20 cellular contexts compared by ENCODE assay signal in the genomic region with DNA sequence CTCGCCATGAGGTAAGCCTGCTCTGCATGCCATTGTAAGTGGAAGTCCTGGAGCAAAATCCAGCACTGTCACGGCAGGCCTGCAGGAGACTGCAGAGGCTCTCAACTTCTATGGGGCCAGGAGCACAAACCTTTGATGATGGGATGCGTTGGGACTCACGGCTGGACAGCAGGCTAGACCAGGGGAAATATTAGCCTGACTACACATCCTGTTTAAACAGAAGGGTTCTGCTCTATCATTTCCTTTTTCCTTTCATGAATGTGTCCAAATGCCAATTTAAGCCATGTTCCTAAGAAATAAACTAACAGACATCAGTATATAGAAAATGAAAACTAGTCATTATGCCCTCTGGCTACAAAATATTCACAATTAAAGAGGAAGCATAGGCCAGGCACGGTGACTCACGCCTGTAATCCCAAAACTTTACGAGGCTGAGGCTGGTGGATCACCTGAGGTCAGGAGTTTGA. TPM values are rescaled to one million over a fixed set of nuclear protein-coding genes. Genes with fewer than 3 reads are reported as not detected.
DNase-seq lines count a peak whose midpoint lies in the region; ATAC-seq, FAIRE-seq and TF ChIP-seq lines count a peak whose summit lies in the region.
"Had no signal": no experiment of that assay in that cellular context is flagged by ENCODE, and none has a peak within 500 bp of the region (broad histone marks: within the 10 kb centered on the region; RNA-seq: fewer than 3 reads in every experiment).

No MANE protein-coding gene starts in this region.

- no peak overlapping the region for H3K27ac ChIP-seq in GM23248
- H3K27ac ChIP-seq in neural progenitor cell: no peak overlapping the region
- H3K27ac ChIP-seq in caudate nucleus (ENCODE audit: low read depth, low read length): no peak overlapping the region
- no peak overlapping the region for H3K27ac ChIP-seq in esophagus muscularis mucosa (replicated peaks in 1 of 4)
- H3K27ac ChIP-seq: ascending aorta, hepatocyte had no signal

- H3K4me1 ChIP-seq in GM23248 (ENCODE audit: insufficient read depth) (peaks cover 18% of the 10 kb centered on the region), neural progenitor cell (peaks cover 13% of the 10 kb centered on the region), esophagus muscularis mucosa (no peaks in the 10 kb centered on the region)
- H3K4me1 ChIP-seq: ascending aorta, BE2C had no signal

- no peak overlapping the region for H3K4me3 Mint-ChIP-seq in neural progenitor cell
- H3K4me3 Mint-ChIP-seq: activated CD4-positive, alpha-beta T cell treated with anti-CD3 and anti-CD28 coated beads, Interleukin-2, amount 10 ng/mL, durations not matched to agents 24 days and 14 days had no signal

- no peak overlapping the region for H2AFZ ChIP-seq in GM23248
- H2AFZ ChIP-seq in neural progenitor cell (replicated peaks): no peak overlapping the region
- H2AFZ ChIP-seq: hepatocyte had no signal

- no peaks in the 10 kb centered on the region for H3K36me3 Mint-ChIP-seq in neural progenitor cell

- TF ChIP-seq POLR2A in NB4 (IDR thresholded peaks at IDR 0.05; ENCODE audit: extremely low read depth, insufficient read length) (no peak), GM12892 (IDR thresholded peaks at IDR 0.05; ENCODE audit: low read depth, low read length) (no peak), esophagus muscularis mucosa (IDR thresholded peaks at IDR 0.05; ENCODE audit: low read depth) (no peak)

- H3K36me3 ChIP-seq in GM23248 (ENCODE audit: low read depth) (no peaks in the 10 kb centered on the region), neural progenitor cell (no peaks in the 10 kb centered on the region), esophagus muscularis mucosa (no peaks in the 10 kb centered on the region)
- H3K36me3 ChIP-seq: ascending aorta, BE2C had no signal

- H3K9ac ChIP-seq in GM23248 (no peak overlapping the region), neural progenitor cell (no peak overlapping the region)

- H3K27ac Mint-ChIP-seq in neural progenitor cell: peak overlapping the region; percentile 22
- H3K27ac Mint-ChIP-seq: activated CD4-positive, alpha-beta T cell treated with anti-CD3 and anti-CD28 coated beads, Interleukin-2, amount 10 ng/mL, durations not matched to agents 24 days and 14 days had no signal

- no peak for TF ChIP-seq CTCF in NB4 (IDR thresholded peaks at IDR 0.05; ENCODE audit: low read depth, low read length)
- no peak for TF ChIP-seq CTCF in neural progenitor cell (IDR thresholded peaks at IDR 0.05)
- TF ChIP-seq CTCF in esophagus muscularis mucosa (IDR thresholded peaks at IDR 0.05): no peak

- intact Hi-C loops in esophagus muscularis mucosa (cut with DNase I): no loop called here

- no peak overlapping the region for H3K4me3 ChIP-seq in GM23248
- no peak overlapping the region for H3K4me3 ChIP-seq in NB4 (ENCODE audit: low read depth, low read length)
- H3K4me3 ChIP-seq in neural progenitor cell: no peak overlapping the region
- no peak overlapping the region for H3K4me3 ChIP-seq in esophagus muscularis mucosa
- H3K4me3 ChIP-seq: ascending aorta, hepatocyte had no signal

- in situ Hi-C loops in GM23248 (cut with MboI): no loop called here

- FAIRE-seq in GM12892 (lab: Jason Lieb, UNC): no peak
- FAIRE-seq: GM19239 had no signal

- peaks cover 5% of the 10 kb centered on the region; the same call in 1 of the 2 replicates for H3F3A ChIP-seq in GM23248 (ENCODE audit: insufficient read depth)
- H3F3A ChIP-seq in neural progenitor cell (ENCODE audit: low read depth): peaks cover 8% of the 10 kb centered on the region

- WGBS in GM23248 (ENCODE audit: low coverage in 1 of 2, low lambda C conversion rate in 2 of 2, missing lambda C conversion rate in 2 of 2), 2 experiments: 64% methylated on average over 7 of the region's 7 CpGs
- WGBS in esophagus muscularis mucosa: 82% methylated on average over 7 of the region's 7 CpGs

- peaks cover 6% of the 10 kb centered on the region for H3K27me3 Mint-ChIP-seq in neural progenitor cell (ENCODE audit: insufficient read depth, low read depth)
- H3K27me3 Mint-ChIP-seq: activated CD4-positive, alpha-beta T cell treated with anti-CD3 and anti-CD28 coated beads, Interleukin-2, amount 10 ng/mL, durations not matched to agents 24 days and 14 days had no signal

- H3K4me1 Mint-ChIP-seq in neural progenitor cell: peaks cover 20% of the 10 kb centered on the region
- H3K4me1 Mint-ChIP-seq: activated CD4-positive, alpha-beta T cell treated with anti-CD3 and anti-CD28 coated beads, Interleukin-2, amount 10 ng/mL, durations not matched to agents 24 days and 14 days had no signal

- no peak overlapping the region for H3K4me2 ChIP-seq in GM23248 (ENCODE audit: unreplicated experiment)
- no peak overlapping the region for H3K4me2 ChIP-seq in neural progenitor cell
- H3K4me2 ChIP-seq: hepatocyte had no signal

- H3K79me2 ChIP-seq in GM23248 (ENCODE audit: insufficient read depth): no peaks in the 10 kb centered on the region
- H3K79me2 ChIP-seq in neural progenitor cell (ENCODE audit: low read depth): no peaks in the 10 kb centered on the region
- H3K79me2 ChIP-seq: hepatocyte had no signal

- TF ChIP-seq EP300 in esophagus muscularis mucosa (IDR thresholded peaks at IDR 0.05): no peak

- H4K20me1 ChIP-seq in GM23248 (ENCODE audit: insufficient read depth) (no peaks in the 10 kb centered on the region), neural progenitor cell (ENCODE audit: low read depth) (no peaks in the 10 kb centered on the region)

- H3K9me2 ChIP-seq in GM23248 (ENCODE audit: insufficient read depth): no peaks in the 10 kb centered on the region

- no peaks in the 10 kb centered on the region for H3K27me3 ChIP-seq in GM23248 (replicated peaks; ENCODE audit: insufficient read depth)
- H3K27me3 ChIP-seq in neural progenitor cell: no peaks in the 10 kb centered on the region
- H3K27me3 ChIP-seq in esophagus muscularis mucosa: no peaks in the 10 kb centered on the region
- H3K27me3 ChIP-seq: ascending aorta, BE2C, hepatocyte had no signal

- ATAC-seq in HG02970 (IDR thresholded peaks at IDR 0.05; ENCODE audit: low FRiP score, unreplicated experiment): no peak
- ATAC-seq: left cardiac atrium had no signal

- H3K9me3 ChIP-seq in GM23248 (ENCODE audit: low read depth) (no peaks in the 10 kb centered on the region), neural progenitor cell (ENCODE audit: low read depth) (no peaks in the 10 kb centered on the region), esophagus muscularis mucosa (no peaks in the 10 kb centered on the region)
- H3K9me3 ChIP-seq: ascending aorta, BE2C had no signal

- no peaks in the 10 kb centered on the region for H3K9me3 Mint-ChIP-seq in neural progenitor cell
- H3K9me3 Mint-ChIP-seq: activated CD4-positive, alpha-beta T cell treated with anti-CD3 and anti-CD28 coated beads, Interleukin-2, amount 10 ng/mL, durations not matched to agents 24 days and 14 days had no signal

- peak; percentile 43 for DNase-seq in GM23248
- peak; percentile 77 for DNase-seq in NB4 (ENCODE audit: low read depth)
- DNase-seq in ecto neural progenitor cell (ENCODE audit: low spot score): peak; percentile 56
- DNase-seq in neural progenitor cell (ENCODE audit: low spot score): peak; percentile 41
- no peak for DNase-seq in GM12892 (ENCODE audit: insufficient read length)
- no peak for DNase-seq in caudate nucleus (lab: John Stamatoyannopoulos, UW)
- DNase-seq in esophagus muscularis mucosa (ENCODE audit: extremely low spot score): no peak
- DNase-seq: activated CD4-positive, alpha-beta T cell treated with anti-CD3 and anti-CD28 coated beads, Interleukin-2, amount 10 ng/mL, durations not matched to agents 24 days and 14 days; activated CD8-positive, alpha-beta memory T cell treated with anti-CD3 and anti-CD28 coated beads, Interleukin-2, amount 50 U/mL, for 48 hours; activated naive CD4-positive, alpha-beta T cell treated with Interleukin-2 at 50 U/mL for 16 hours; BE2C; cortex of kidney; KBM-7; left cardiac atrium; occipital lobe; SHP77 treated with DMSO at 0.1 percent for 48 hours had no signal

RNA-seq across cellular contexts. Expression of gene RASSF8, which starts 33.9 kb away (rescaled TPM):
- 80.1 and 108 TPM in 2 replicates for total RNA-seq in GM23248 (2014; rRNA removed; shearing (Covaris generic))
- 11.2 and 13.6 TPM in 2 replicates for polyA plus RNA-seq in GM23248 (2016; fragmentation: Nextera tagmentation; extraction: Ambion mirVana)
- 53.9 and 77.0 TPM in 2 replicates for total RNA-seq in neural progenitor cell (ENCODE audit: low replicate concordance)
- not detected for polyA plus RNA-seq in GM12892 (2012; ENCODE audit: missing spikeins)
- total RNA-seq in esophagus muscularis mucosa: 10 to 100 TPM; 56.8 to 81.0 (median 77.3) TPM

Comparison
In these comparisons a context has a peak if more than half of its experiments do, and no peak if none do; other contexts are left out.
1. DNase-seq: peak in GM23248 (single experiment), NB4 (single experiment), ecto neural progenitor cell (single experiment) and neural progenitor cell (single experiment); none in GM12892 (single experiment), caudate nucleus (0 of 61) and esophagus muscularis mucosa (single experiment).